ENCODE assay signal across 1 cellular context in genomic region chr5:53643445-53643844, GRCh38.
TF ChIP-seq lines count a peak whose summit lies in the region.

No MANE protein-coding gene starts in this region.

TF ChIP-seq in GM23338, 12 proteins besides CTCF, POLR2A, EP300 and RAD21 (continued from another document):
- TF ChIP-seq, protein P1, sequence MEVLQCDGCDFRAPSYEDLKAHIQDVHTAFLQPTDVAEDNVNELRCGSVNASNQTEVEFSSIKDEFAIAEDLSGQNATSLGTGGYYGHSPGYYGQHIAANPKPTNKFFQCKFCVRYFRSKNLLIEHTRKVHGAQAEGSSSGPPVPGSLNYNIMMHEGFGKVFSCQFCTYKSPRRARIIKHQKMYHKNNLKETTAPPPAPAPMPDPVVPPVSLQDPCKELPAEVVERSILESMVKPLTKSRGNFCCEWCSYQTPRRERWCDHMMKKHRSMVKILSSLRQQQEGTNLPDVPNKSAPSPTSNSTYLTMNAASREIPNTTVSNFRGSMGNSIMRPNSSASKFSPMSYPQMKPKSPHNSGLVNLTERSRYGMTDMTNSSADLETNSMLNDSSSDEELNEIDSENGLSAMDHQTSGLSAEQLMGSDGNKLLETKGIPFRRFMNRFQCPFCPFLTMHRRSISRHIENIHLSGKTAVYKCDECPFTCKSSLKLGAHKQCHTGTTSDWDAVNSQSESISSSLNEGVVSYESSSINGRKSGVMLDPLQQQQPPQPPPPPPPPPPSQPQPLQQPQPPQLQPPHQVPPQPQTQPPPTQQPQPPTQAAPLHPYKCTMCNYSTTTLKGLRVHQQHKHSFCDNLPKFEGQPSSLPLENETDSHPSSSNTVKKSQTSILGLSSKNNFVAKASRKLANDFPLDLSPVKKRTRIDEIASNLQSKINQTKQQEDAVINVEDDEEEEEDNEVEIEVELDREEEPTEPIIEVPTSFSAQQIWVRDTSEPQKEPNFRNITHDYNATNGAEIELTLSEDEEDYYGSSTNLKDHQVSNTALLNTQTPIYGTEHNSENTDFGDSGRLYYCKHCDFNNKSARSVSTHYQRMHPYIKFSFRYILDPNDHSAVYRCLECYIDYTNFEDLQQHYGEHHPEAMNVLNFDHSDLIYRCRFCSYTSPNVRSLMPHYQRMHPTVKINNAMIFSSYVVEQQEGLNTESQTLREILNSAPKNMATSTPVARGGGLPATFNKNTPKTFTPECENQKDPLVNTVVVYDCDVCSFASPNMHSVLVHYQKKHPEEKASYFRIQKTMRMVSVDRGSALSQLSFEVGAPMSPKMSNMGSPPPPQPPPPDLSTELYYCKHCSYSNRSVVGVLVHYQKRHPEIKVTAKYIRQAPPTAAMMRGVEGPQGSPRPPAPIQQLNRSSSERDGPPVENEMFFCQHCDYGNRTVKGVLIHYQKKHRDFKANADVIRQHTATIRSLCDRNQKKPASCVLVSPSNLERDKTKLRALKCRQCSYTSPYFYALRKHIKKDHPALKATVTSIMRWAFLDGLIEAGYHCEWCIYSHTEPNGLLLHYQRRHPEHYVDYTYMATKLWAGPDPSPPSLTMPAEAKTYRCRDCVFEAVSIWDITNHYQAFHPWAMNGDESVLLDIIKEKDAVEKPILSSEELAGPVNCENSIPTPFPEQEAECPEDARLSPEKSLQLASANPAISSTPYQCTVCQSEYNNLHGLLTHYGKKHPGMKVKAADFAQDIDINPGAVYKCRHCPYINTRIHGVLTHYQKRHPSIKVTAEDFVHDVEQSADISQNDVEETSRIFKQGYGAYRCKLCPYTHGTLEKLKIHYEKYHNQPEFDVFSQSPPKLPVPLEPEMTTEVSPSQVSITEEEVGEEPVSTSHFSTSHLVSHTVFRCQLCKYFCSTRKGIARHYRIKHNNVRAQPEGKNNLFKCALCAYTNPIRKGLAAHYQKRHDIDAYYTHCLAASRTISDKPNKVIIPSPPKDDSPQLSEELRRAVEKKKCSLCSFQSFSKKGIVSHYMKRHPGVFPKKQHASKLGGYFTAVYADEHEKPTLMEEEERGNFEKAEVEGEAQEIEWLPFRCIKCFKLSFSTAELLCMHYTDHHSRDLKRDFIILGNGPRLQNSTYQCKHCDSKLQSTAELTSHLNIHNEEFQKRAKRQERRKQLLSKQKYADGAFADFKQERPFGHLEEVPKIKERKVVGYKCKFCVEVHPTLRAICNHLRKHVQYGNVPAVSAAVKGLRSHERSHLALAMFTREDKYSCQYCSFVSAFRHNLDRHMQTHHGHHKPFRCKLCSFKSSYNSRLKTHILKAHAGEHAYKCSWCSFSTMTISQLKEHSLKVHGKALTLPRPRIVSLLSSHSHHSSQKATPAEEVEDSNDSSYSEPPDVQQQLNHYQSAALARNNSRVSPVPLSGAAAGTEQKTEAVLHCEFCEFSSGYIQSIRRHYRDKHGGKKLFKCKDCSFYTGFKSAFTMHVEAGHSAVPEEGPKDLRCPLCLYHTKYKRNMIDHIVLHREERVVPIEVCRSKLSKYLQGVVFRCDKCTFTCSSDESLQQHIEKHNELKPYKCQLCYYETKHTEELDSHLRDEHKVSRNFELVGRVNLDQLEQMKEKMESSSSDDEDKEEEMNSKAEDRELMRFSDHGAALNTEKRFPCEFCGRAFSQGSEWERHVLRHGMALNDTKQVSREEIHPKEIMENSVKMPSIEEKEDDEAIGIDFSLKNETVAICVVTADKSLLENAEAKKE (CRISPR knock-in tag; IDR thresholded peaks at IDR 0.05) = no peak
- TF ChIP-seq NANOG (IDR thresholded peaks at IDR 0.05; ENCODE audit: borderline replicate concordance) (no peak), REST (IDR thresholded peaks at IDR 0.05; ENCODE audit: unreplicated experiment) (no peak)
